1 cellular context compared by ENCODE assay signal in the genomic region with DNA sequence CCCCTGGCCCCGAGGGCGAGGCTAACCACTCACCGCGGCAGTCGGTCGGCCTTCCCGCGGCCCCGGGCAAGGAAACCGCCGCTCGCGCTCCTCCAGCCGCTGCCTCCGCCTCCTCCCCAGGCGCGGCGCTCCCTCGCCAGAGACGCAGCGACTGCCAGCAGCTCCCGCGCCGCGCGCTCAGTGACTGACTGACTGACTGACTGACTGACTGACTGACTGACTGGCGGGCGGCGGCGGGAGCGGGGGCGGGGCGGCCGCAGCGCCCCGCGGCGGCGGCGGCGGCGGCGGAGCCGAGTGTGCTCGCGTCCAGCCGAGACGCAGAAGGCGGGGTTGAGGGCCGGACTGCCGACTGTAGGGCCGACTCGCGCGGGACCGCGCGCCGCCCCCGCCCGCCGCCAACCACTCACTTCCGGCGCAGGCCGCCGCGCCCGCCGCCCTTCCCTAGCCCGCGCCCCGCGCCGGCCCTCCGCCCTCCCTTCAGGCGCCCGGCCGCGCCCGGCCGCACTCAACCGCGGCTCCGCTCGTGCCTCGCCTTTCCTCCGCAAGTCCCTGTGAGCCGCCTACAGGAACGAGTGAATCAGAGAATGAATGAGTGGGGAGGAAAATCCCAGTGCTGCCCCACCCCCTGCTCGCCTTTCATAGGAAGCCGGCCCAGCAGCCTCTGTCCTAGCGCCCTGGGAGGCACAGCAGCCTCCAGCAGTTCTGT.
TF ChIP-seq lines count a peak whose summit lies in the region.

Gene RAPH1 (minus strand): TSS at position 224 of the 706 bp plus-strand sequence. CDS start 39,948 bp downstream, outside the sequence.

TF ChIP-seq in HCT116, 20 proteins besides CTCF, POLR2A, EP300 and RAD21:
- TF ChIP-seq TCF7L2 (IDR thresholded peaks at IDR 0.05; ENCODE audit: borderline replicate concordance, extremely low read depth, insufficient read depth, insufficient read length) (peak; percentile 57), CBX3 (IDR thresholded peaks at IDR 0.05; ENCODE audit: low read depth) (peak; percentile 50; the same call in 1 of the 2 replicates), SRF (IDR thresholded peaks at IDR 0.05; ENCODE audit: low read depth) (no peak), POLR2AphosphoS5 (IDR thresholded peaks at IDR 0.05; ENCODE audit: low read depth, low read length) (peak; percentile 82), ZFX (IDR thresholded peaks at IDR 0.05) (peak; percentile 49), SP1 (IDR thresholded peaks at IDR 0.05; ENCODE audit: low read depth) (peak; percentile 24; the same call in 1 of the 2 replicates), EZH2 (IDR thresholded peaks at IDR 0.05) (no peak), EGR1 (IDR thresholded peaks at IDR 0.05; ENCODE audit: low read depth) (peak; percentile 82)
- TF ChIP-seq, protein P1, sequence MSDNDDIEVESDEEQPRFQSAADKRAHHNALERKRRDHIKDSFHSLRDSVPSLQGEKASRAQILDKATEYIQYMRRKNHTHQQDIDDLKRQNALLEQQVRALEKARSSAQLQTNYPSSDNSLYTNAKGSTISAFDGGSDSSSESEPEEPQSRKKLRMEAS (IDR thresholded peaks at IDR 0.05): peak; percentile 42; the same call in 1 of the 2 replicates
- TF ChIP-seq, protein P2, sequence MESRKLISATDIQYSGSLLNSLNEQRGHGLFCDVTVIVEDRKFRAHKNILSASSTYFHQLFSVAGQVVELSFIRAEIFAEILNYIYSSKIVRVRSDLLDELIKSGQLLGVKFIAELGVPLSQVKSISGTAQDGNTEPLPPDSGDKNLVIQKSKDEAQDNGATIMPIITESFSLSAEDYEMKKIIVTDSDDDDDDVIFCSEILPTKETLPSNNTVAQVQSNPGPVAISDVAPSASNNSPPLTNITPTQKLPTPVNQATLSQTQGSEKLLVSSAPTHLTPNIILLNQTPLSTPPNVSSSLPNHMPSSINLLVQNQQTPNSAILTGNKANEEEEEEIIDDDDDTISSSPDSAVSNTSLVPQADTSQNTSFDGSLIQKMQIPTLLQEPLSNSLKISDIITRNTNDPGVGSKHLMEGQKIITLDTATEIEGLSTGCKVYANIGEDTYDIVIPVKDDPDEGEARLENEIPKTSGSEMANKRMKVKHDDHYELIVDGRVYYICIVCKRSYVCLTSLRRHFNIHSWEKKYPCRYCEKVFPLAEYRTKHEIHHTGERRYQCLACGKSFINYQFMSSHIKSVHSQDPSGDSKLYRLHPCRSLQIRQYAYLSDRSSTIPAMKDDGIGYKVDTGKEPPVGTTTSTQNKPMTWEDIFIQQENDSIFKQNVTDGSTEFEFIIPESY (IDR thresholded peaks at IDR 0.05; ENCODE audit: extremely low read depth, insufficient replicate concordance, low read length): peak; percentile 44
